ENCODE assay signal across 1 cellular context in the genomic region with DNA sequence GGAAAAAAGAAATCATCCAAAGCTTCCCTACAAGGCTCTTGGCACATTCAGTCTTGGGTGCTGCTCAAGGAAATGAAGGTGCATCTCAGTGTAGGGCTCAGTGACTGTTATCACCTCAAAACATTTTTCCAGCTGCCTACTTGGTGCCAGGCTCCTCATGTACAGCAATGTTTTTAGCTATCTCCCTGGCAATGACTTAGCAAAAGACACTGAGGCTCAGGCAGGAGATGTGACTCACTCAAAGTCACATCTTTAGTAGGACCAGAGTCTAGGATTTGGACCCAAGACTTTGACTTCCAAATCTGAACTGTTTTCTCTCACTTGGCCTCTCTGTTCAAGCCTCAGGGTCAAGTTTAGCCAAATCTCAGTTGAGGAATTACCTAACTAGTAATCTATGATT.
TF ChIP-seq lines count a peak whose summit lies in the region.

No MANE protein-coding gene starts in this region.

TF ChIP-seq in GM23338, 12 proteins besides CTCF, POLR2A, EP300 and RAD21 (continued from another document):
- TF ChIP-seq, protein P1, sequence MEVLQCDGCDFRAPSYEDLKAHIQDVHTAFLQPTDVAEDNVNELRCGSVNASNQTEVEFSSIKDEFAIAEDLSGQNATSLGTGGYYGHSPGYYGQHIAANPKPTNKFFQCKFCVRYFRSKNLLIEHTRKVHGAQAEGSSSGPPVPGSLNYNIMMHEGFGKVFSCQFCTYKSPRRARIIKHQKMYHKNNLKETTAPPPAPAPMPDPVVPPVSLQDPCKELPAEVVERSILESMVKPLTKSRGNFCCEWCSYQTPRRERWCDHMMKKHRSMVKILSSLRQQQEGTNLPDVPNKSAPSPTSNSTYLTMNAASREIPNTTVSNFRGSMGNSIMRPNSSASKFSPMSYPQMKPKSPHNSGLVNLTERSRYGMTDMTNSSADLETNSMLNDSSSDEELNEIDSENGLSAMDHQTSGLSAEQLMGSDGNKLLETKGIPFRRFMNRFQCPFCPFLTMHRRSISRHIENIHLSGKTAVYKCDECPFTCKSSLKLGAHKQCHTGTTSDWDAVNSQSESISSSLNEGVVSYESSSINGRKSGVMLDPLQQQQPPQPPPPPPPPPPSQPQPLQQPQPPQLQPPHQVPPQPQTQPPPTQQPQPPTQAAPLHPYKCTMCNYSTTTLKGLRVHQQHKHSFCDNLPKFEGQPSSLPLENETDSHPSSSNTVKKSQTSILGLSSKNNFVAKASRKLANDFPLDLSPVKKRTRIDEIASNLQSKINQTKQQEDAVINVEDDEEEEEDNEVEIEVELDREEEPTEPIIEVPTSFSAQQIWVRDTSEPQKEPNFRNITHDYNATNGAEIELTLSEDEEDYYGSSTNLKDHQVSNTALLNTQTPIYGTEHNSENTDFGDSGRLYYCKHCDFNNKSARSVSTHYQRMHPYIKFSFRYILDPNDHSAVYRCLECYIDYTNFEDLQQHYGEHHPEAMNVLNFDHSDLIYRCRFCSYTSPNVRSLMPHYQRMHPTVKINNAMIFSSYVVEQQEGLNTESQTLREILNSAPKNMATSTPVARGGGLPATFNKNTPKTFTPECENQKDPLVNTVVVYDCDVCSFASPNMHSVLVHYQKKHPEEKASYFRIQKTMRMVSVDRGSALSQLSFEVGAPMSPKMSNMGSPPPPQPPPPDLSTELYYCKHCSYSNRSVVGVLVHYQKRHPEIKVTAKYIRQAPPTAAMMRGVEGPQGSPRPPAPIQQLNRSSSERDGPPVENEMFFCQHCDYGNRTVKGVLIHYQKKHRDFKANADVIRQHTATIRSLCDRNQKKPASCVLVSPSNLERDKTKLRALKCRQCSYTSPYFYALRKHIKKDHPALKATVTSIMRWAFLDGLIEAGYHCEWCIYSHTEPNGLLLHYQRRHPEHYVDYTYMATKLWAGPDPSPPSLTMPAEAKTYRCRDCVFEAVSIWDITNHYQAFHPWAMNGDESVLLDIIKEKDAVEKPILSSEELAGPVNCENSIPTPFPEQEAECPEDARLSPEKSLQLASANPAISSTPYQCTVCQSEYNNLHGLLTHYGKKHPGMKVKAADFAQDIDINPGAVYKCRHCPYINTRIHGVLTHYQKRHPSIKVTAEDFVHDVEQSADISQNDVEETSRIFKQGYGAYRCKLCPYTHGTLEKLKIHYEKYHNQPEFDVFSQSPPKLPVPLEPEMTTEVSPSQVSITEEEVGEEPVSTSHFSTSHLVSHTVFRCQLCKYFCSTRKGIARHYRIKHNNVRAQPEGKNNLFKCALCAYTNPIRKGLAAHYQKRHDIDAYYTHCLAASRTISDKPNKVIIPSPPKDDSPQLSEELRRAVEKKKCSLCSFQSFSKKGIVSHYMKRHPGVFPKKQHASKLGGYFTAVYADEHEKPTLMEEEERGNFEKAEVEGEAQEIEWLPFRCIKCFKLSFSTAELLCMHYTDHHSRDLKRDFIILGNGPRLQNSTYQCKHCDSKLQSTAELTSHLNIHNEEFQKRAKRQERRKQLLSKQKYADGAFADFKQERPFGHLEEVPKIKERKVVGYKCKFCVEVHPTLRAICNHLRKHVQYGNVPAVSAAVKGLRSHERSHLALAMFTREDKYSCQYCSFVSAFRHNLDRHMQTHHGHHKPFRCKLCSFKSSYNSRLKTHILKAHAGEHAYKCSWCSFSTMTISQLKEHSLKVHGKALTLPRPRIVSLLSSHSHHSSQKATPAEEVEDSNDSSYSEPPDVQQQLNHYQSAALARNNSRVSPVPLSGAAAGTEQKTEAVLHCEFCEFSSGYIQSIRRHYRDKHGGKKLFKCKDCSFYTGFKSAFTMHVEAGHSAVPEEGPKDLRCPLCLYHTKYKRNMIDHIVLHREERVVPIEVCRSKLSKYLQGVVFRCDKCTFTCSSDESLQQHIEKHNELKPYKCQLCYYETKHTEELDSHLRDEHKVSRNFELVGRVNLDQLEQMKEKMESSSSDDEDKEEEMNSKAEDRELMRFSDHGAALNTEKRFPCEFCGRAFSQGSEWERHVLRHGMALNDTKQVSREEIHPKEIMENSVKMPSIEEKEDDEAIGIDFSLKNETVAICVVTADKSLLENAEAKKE (CRISPR knock-in tag; IDR thresholded peaks at IDR 0.05), result no peak
- TF ChIP-seq ZNF331 (CRISPR knock-in tag; IDR thresholded peaks at IDR 0.05; ENCODE audit: low read depth) (no peak), EZH2phosphoT487 (IDR thresholded peaks at IDR 0.05; ENCODE audit: unreplicated experiment) (no peak), NANOG (IDR thresholded peaks at IDR 0.05; ENCODE audit: borderline replicate concordance) (no peak), STAT1 (IDR thresholded peaks at IDR 0.05; ENCODE audit: unreplicated experiment) (no peak)
